In genomic region chr9:127937383-127938297, GRCh38 we compare ENCODE assay signal across 8 cellular contexts. TPM values are rescaled to one million over a fixed set of nuclear protein-coding genes. Genes with fewer than 3 reads are reported as not detected.
DNase-seq lines count a peak whose midpoint lies in the region; ATAC-seq and TF ChIP-seq lines count a peak whose summit lies in the region.

A gene with protein sequence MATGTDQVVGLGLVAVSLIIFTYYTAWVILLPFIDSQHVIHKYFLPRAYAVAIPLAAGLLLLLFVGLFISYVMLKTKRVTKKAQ (minus strand): TSS chr9:127937854. CDS start chr9:127937820, 34 bp downstream.

- no peak for TF ChIP-seq RAD21 in Ishikawa (IDR thresholded peaks at IDR 0.05; ENCODE audit: low read depth)

- DNase-seq in DMS153 treated with DMSO at 0.1 percent for 48 hours (lab: John Stamatoyannopoulos, UW; ENCODE audit: unreplicated experiment) (peak; percentile 74), RPMI8226 (peak; percentile 97), fibroblast of pulmonary artery (ENCODE audit: low read depth) (peak; percentile 85), natural killer cell (peak; percentile 80)
- peak; percentile 80 for DNase-seq in stimulated activated naive B cell treated with anti-CD40 and anti-IgM and Interleukin-4, amounts not matched to agents 10 μg/mL and 1 μg/mL and 100 μg/mL, for 72 hours

- no peaks in the 10 kb centered on the region for H3K27me3 Mint-ChIP-seq in activated T-helper 17 cell treated with anti-CD3 and anti-CD28 coated beads, Interleukin-2, amount 50 U/mL, for 72 hours
- H3K27me3 Mint-ChIP-seq in natural killer cell (ENCODE audit: low read depth in 2 of 2), result no peaks in the 10 kb centered on the region
- H3K27me3 Mint-ChIP-seq in stimulated activated naive B cell treated with anti-CD40 and anti-IgM and Interleukin-4, amounts not matched to agents 10 μg/mL and 1 μg/mL and 100 μg/mL, for 72 hours, result no peaks in the 10 kb centered on the region

- TF ChIP-seq CTCF in fibroblast of pulmonary artery (IDR thresholded peaks at IDR 0.05; ENCODE audit: low read length, missing control alignments), result no peak
- TF ChIP-seq CTCF in natural killer cell (IDR thresholded peaks at IDR 0.05), result no peak

- H3K4me3 ChIP-seq in fibroblast of pulmonary artery (replicated peaks; ENCODE audit: low read depth, low read length), result peak within 1 kb of the TSS; percentile 91

- no peaks in the 10 kb centered on the region for H3K9me3 Mint-ChIP-seq in activated T-helper 17 cell treated with anti-CD3 and anti-CD28 coated beads, Interleukin-2, amount 50 U/mL, for 72 hours
- H3K9me3 Mint-ChIP-seq in natural killer cell, result no peaks in the 10 kb centered on the region
- no peaks in the 10 kb centered on the region for H3K9me3 Mint-ChIP-seq in stimulated activated naive B cell treated with anti-CD40 and anti-IgM and Interleukin-4, amounts not matched to agents 10 μg/mL and 1 μg/mL and 100 μg/mL, for 72 hours

- intact Hi-C loops in natural killer cell (cut with micrococcal nuclease), result no loop called here

- H3K4me3 Mint-ChIP-seq in activated T-helper 17 cell treated with anti-CD3 and anti-CD28 coated beads, Interleukin-2, amount 50 U/mL, for 72 hours, result peak within 1 kb of the TSS; percentile 91
- H3K4me3 Mint-ChIP-seq in natural killer cell, result peak within 1 kb of the TSS; percentile 96
- H3K4me3 Mint-ChIP-seq in stimulated activated naive B cell treated with anti-CD40 and anti-IgM and Interleukin-4, amounts not matched to agents 10 μg/mL and 1 μg/mL and 100 μg/mL, for 72 hours, result peak within 1 kb of the TSS; percentile 93 to 95

- ATAC-seq in GM21529 (IDR thresholded peaks at IDR 0.05; ENCODE audit: unreplicated experiment) (peak; percentile 91), natural killer cell (peak; percentile 94 to 97 (median 94))
- peak; percentile 97 for ATAC-seq in activated T-helper 17 cell treated with anti-CD3 and anti-CD28 coated beads, Interleukin-2, amount 50 U/mL, for 72 hours (replicated peaks)
- peak; percentile 97 to 98 for ATAC-seq in stimulated activated naive B cell treated with anti-CD40 and anti-IgM and Interleukin-4, amounts not matched to agents 10 μg/mL and 1 μg/mL and 100 μg/mL, for 72 hours (replicated peaks)

- H3K27ac Mint-ChIP-seq in activated T-helper 17 cell treated with anti-CD3 and anti-CD28 coated beads, Interleukin-2, amount 50 U/mL, for 72 hours, result peak within 1 kb of the TSS; percentile 92
- peak within 1 kb of the TSS; percentile 89 to 92 for H3K27ac Mint-ChIP-seq in natural killer cell
- H3K27ac Mint-ChIP-seq in stimulated activated naive B cell treated with anti-CD40 and anti-IgM and Interleukin-4, amounts not matched to agents 10 μg/mL and 1 μg/mL and 100 μg/mL, for 72 hours, result peak within 1 kb of the TSS; percentile 93

- peaks cover 55% of the 10 kb centered on the region for H3K36me3 Mint-ChIP-seq in activated T-helper 17 cell treated with anti-CD3 and anti-CD28 coated beads, Interleukin-2, amount 50 U/mL, for 72 hours (ENCODE audit: low read depth)
- no peaks in the 10 kb centered on the region for H3K36me3 Mint-ChIP-seq in natural killer cell
- H3K36me3 Mint-ChIP-seq in stimulated activated naive B cell treated with anti-CD40 and anti-IgM and Interleukin-4, amounts not matched to agents 10 μg/mL and 1 μg/mL and 100 μg/mL, for 72 hours, result peaks cover 28 to 48% of the 10 kb centered on the region in 2 donors

- peaks cover 33% of the 10 kb centered on the region for H3K4me1 Mint-ChIP-seq in activated T-helper 17 cell treated with anti-CD3 and anti-CD28 coated beads, Interleukin-2, amount 50 U/mL, for 72 hours
- peaks cover 31 to 40% of the 10 kb centered on the region in 2 donors for H3K4me1 Mint-ChIP-seq in natural killer cell
- H3K4me1 Mint-ChIP-seq in stimulated activated naive B cell treated with anti-CD40 and anti-IgM and Interleukin-4, amounts not matched to agents 10 μg/mL and 1 μg/mL and 100 μg/mL, for 72 hours, result peaks cover 44 to 46% of the 10 kb centered on the region in 2 donors

- no peak; the same call in 1 of the 2 replicates for TF ChIP-seq EP300 in Ishikawa (IDR thresholded peaks at IDR 0.05; ENCODE audit: borderline replicate concordance)

TF ChIP-seq in Ishikawa, 13 proteins besides CTCF, POLR2A, EP300 and RAD21:
- TF ChIP-seq TAF1 (IDR thresholded peaks at IDR 0.05; ENCODE audit: low read depth), result peak; percentile 70; the same call in 1 of the 2 replicates
- TF ChIP-seq ZBTB7A (IDR thresholded peaks at IDR 0.05; ENCODE audit: low read depth), result peak; percentile 59; the same call in 1 of the 2 replicates
- TF ChIP-seq MAX (IDR thresholded peaks at IDR 0.05), result peak; percentile 82
- TF ChIP-seq EGR1 (IDR thresholded peaks at IDR 0.05), result no peak
- TF ChIP-seq REST (IDR thresholded peaks at IDR 0.05; ENCODE audit: low read depth), result no peak
- peak; percentile 60; the same call in 1 of the 2 replicates for TF ChIP-seq CREB1 (IDR thresholded peaks at IDR 0.05; ENCODE audit: low read depth)
- TF ChIP-seq FOXM1 (IDR thresholded peaks at IDR 0.05; ENCODE audit: borderline replicate concordance, low read depth), result no peak
- 0 out of 2 replicates have a peak, but pooled peaks have one; percentile 18 for TF ChIP-seq TEAD4 (IDR thresholded peaks at IDR 0.05)
- TF ChIP-seq NFIC (IDR thresholded peaks at IDR 0.05), result no peak
- TF ChIP-seq USF1 (IDR thresholded peaks at IDR 0.05), result no peak
- TF ChIP-seq TCF12 (IDR thresholded peaks at IDR 0.05; ENCODE audit: low read depth), result 0 out of 2 replicates have a peak, but pooled peaks have one; percentile 18
- no peak for TF ChIP-seq CEBPB (IDR thresholded peaks at IDR 0.05)
- 0 out of 2 replicates have a peak, but pooled peaks have one; percentile 15 for TF ChIP-seq YY1 (IDR thresholded peaks at IDR 0.05; ENCODE audit: low read depth)

RNA-seq across cellular contexts. Expression of the gene that starts here (rescaled TPM):
- total RNA-seq in activated T-helper 17 cell treated with anti-CD3 and anti-CD28 coated beads, Interleukin-2, amount 50 U/mL, for 72 hours, result 10 to 100 TPM; 29.4 to 54.5 TPM
- 10 to 100 TPM; 22.9 to 31.4 (median 24.1) TPM for total RNA-seq in natural killer cell

Comparison
In these comparisons a context has a peak if more than half of its experiments do, and no peak if none do; other contexts are left out.
1. Peak in every context shown above with its lines: DNase-seq, ATAC-seq and H3K4me3 ChIP-seq.